ENCODE assay signal across 13 cellular contexts in the genomic region with DNA sequence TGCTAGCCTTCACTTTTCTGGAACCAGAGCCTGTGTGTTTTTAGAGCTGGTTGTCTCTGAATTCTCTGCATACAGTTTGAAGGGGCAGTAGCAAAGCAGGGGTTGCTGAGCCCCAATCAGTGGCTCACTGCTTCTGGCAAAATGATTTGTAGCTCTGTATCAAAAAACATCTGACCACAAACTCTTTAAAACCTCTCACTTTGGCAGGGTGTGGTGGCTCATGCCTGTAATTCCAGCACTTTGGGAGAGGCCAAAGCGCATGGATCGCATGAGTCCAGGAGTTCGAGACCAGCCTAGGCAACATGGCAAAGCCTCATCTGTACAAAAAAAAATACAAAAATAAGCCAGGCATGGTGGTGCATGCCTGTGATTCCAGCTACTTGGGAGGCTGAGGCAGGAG. TPM values are rescaled to one million over a fixed set of nuclear protein-coding genes. Genes with fewer than 3 reads are reported as not detected.
DNase-seq lines count a peak whose midpoint lies in the region; ATAC-seq, FAIRE-seq and TF ChIP-seq lines count a peak whose summit lies in the region.
"Had no signal": no experiment of that assay in that cellular context is flagged by ENCODE, and none has a peak within 500 bp of the region (broad histone marks: within the 10 kb centered on the region; RNA-seq: fewer than 3 reads in every experiment).

No MANE protein-coding gene starts in this region.

- H3K27me3 ChIP-seq in BLaER1 = no peaks in the 10 kb centered on the region
- H3K27me3 ChIP-seq in K562 (ENCODE audit: control insufficient read depth in 2 of 2, insufficient read depth in 2 of 2, low read length in 2 of 2) = no peaks in the 10 kb centered on the region
- no peaks in the 10 kb centered on the region for H3K27me3 ChIP-seq in naive thymus-derived CD4-positive, alpha-beta T cell (ENCODE audit: control insufficient read depth in 2 of 2, insufficient read depth in 2 of 2, low read length in 2 of 2)
- H3K27me3 ChIP-seq: uterus had no signal

- intact Hi-C loops in K562 (cut with micrococcal nuclease) = no loop called here
- intact Hi-C loops in naive thymus-derived CD4-positive, alpha-beta T cell (cut with micrococcal nuclease) = loop anchor here (5.0 to 10.0 kb wide), 7 partner anchors 48 to 1972 kb away; a partner anchor contains a TSS

- POLR2A ChIA-PET in K562 (lab: Yijun Ruan, JAX) = interaction anchor here (1.1 to 1.6 kb wide), 2 partner anchors 31 to 266 kb away, joined by 3 read pairs; no protein-coding TSS in a partner anchor
- POLR2A ChIA-PET in naive thymus-derived CD4-positive, alpha-beta T cell (lab: Charles Lee) = interaction anchor here (1.0 kb wide), 1 partner anchor 11 kb away, joined by 3 read pairs; no protein-coding TSS in a partner anchor

- H3K9me1 ChIP-seq in K562 (ENCODE audit: control insufficient read depth, insufficient read depth, low read length) = no peaks in the 10 kb centered on the region

- H3K4me3 ChIP-seq in BLaER1 (peak overlapping the region; percentile 92), K562 (no peak overlapping the region)
- H3K4me3 ChIP-seq in naive thymus-derived CD4-positive, alpha-beta T cell (ENCODE audit: low read length) = no peak overlapping the region

- no peak for TF ChIP-seq POLR2A in K562 (conservative IDR thresholded peaks at IDR 0.05)

- no TSS peak for BruUV-seq in K562 (replicated peaks; lab: Mats Ljungman, UMichigan)

- CTCF ChIA-PET in K562 (lab: Yijun Ruan, JAX; ENCODE audit: low intra/inter-chr PET ratio) = no interaction called here
- CTCF ChIA-PET in naive thymus-derived CD4-positive, alpha-beta T cell (lab: Charles Lee) = interaction anchor here (0.8 kb wide), 1 partner anchor 15 kb away, joined by 4 read pairs; no protein-coding TSS in a partner anchor

- peaks cover 6% of the 10 kb centered on the region for H3K27me3 Mint-ChIP-seq in HFFc6 (ENCODE audit: insufficient read depth)
- no peaks in the 10 kb centered on the region for H3K27me3 Mint-ChIP-seq in naive thymus-derived CD4-positive, alpha-beta T cell

- TF ChIP-seq RAD21 in K562 (CRISPR knock-in tag; conservative IDR thresholded peaks at IDR 0.05 in 1 of 2, IDR thresholded peaks at IDR 0.05 in 1 of 2) = no peak

- H3K27ac ChIP-seq in BLaER1 (peak overlapping the region; percentile 8; the same call in 1 of the 2 replicates), K562 (ENCODE audit: extremely low read depth, low read depth, low read length) (no peak overlapping the region)
- H3K27ac ChIP-seq in naive thymus-derived CD4-positive, alpha-beta T cell (ENCODE audit: low read depth, low read length) = peak overlapping the region; percentile 16

- ATAC-seq in K562 (no peak), GM21825 (IDR thresholded peaks at IDR 0.05; ENCODE audit: unreplicated experiment) (no peak), GM21367 (IDR thresholded peaks at IDR 0.05; ENCODE audit: unreplicated experiment) (no peak)
- ATAC-seq in naive thymus-derived CD4-positive, alpha-beta T cell = no peak

- no peaks in the 10 kb centered on the region for H3K9me3 Mint-ChIP-seq in HFFc6
- H3K9me3 Mint-ChIP-seq in naive thymus-derived CD4-positive, alpha-beta T cell = peaks cover 0 to 6% (median 0%) of the 10 kb centered on the region in 11 donors

- FAIRE-seq in K562 (lab: Jason Lieb, UNC) = no peak

- TF ChIP-seq CTCF in HFFc6 (IDR thresholded peaks at IDR 0.05) (no peak), K562 (IDR thresholded peaks at IDR 0.05 in 2 of 3, conservative IDR thresholded peaks at IDR 0.05 in 1 of 3; ENCODE audit: insufficient read depth in 2 of 3, low read depth in 1 of 3, low read length in 3 of 3) (no peak)

- no peak overlapping the region for H2AFZ ChIP-seq in K562 (ENCODE audit: low read depth, low read length)

- peak overlapping the region; percentile 95 for H3K4me3 Mint-ChIP-seq in HFFc6
- peak overlapping the region; percentile 24 to 98 (median 94) for H3K4me3 Mint-ChIP-seq in naive thymus-derived CD4-positive, alpha-beta T cell

- H3K4me2 ChIP-seq in BLaER1 (peak overlapping the region; percentile 92), K562 (ENCODE audit: insufficient read depth, low read length) (no peak overlapping the region)

- peak; percentile 32 for DNase-seq in HFFc6
- DNase-seq in K562 (ENCODE audit: extremely low read depth in 1 of 4, low spot score in 3 of 4) = no peak
- DNase-seq in naive thymus-derived CD4-positive, alpha-beta T cell = no peak
- DNase-seq in HPDE6-E6E7 (ENCODE audit: extremely low spot score) = no peak
- no peak for DNase-seq in iPS-NIHi11 (ENCODE audit: low spot score)
- DNase-seq: midbrain; NCI-H774; stimulated activated CD4-positive, alpha-beta T cell treated with anti-CD3 and anti-CD28 coated beads, Interleukin-4, amount 100 ng/mL, for 24 hours; T1000; uterus had no signal

- H4K20me1 ChIP-seq in BLaER1 (peaks cover 15% of the 10 kb centered on the region; the same call in 1 of the 2 replicates), K562 (replicated peaks; ENCODE audit: control insufficient read depth, insufficient read depth, low read length) (no peaks in the 10 kb centered on the region)

- peak overlapping the region; percentile 91; the same call in 1 of the 2 replicates for H3K9ac ChIP-seq in BLaER1
- peak overlapping the region in 1 of 2 experiments; percentile 91; a peak in 1 of 4 replicates for H3K9ac ChIP-seq in K562 (ENCODE audit: insufficient read depth in 1 of 2, low read depth in 2 of 2, low read length in 2 of 2)

- H3K27ac Mint-ChIP-seq in HFFc6 = peak overlapping the region; percentile 92
- H3K27ac Mint-ChIP-seq in naive thymus-derived CD4-positive, alpha-beta T cell = peak overlapping the region in 6 of 9 donors; percentile 22 to 96 (median 78)

- peaks cover 7% of the 10 kb centered on the region; the same call in 1 of the 2 replicates for H3K9me3 ChIP-seq in BLaER1
- no peaks in the 10 kb centered on the region for H3K9me3 ChIP-seq in K562 (replicated peaks; ENCODE audit: control insufficient read depth, insufficient read depth, low read depth, low read length)
- H3K9me3 ChIP-seq in naive thymus-derived CD4-positive, alpha-beta T cell (ENCODE audit: control insufficient read depth in 2 of 3, low read length in 3 of 3) = no peaks in the 10 kb centered on the region
- H3K9me3 ChIP-seq: uterus had no signal

- H3K36me3 ChIP-seq in BLaER1 = peaks cover 33% of the 10 kb centered on the region
- H3K36me3 ChIP-seq in K562 (ENCODE audit: control insufficient read depth, insufficient read depth, low read length) = no peaks in the 10 kb centered on the region
- peaks cover 0 to 8% (median 0%) of the 10 kb centered on the region in 3 experiments for H3K36me3 ChIP-seq in naive thymus-derived CD4-positive, alpha-beta T cell (ENCODE audit: control insufficient read depth in 2 of 3, insufficient read depth in 3 of 3, low read length in 3 of 3)
- H3K36me3 ChIP-seq: uterus had no signal

- WGBS in K562 (ENCODE audit: insufficient coverage, low coverage, missing lambda C conversion rate) = 79% methylated on average over 3 of the region's 3 CpGs

- peaks cover 56% of the 10 kb centered on the region for H3K4me1 Mint-ChIP-seq in HFFc6 (ENCODE audit: low read depth)
- H3K4me1 Mint-ChIP-seq in naive thymus-derived CD4-positive, alpha-beta T cell = peaks cover 54 to 80% (median 70%) of the 10 kb centered on the region in 7 donors

- H3K79me2 ChIP-seq in K562 (ENCODE audit: control insufficient read depth, insufficient read depth, low read length) = peaks cover 51% of the 10 kb centered on the region

- in situ Hi-C loops in K562 (cut with MboI) = no loop called here

- H3K4me1 ChIP-seq in BLaER1 = peaks cover 40% of the 10 kb centered on the region
- H3K4me1 ChIP-seq in K562 (replicated peaks in 1 of 2; ENCODE audit: control insufficient read depth in 2 of 2, insufficient read depth in 2 of 2, low read length in 2 of 2) = peaks cover 26 to 36% of the 10 kb centered on the region in 2 experiments
- peaks cover 29 to 47% of the 10 kb centered on the region in 2 donors for H3K4me1 ChIP-seq in naive thymus-derived CD4-positive, alpha-beta T cell (ENCODE audit: control insufficient read depth in 2 of 2, insufficient read depth in 2 of 2, low read length in 2 of 2)

- H3K36me3 Mint-ChIP-seq in HFFc6 (ENCODE audit: low read depth) = peaks cover 24% of the 10 kb centered on the region
- peaks cover 0 to 10% (median 3%) of the 10 kb centered on the region in 5 donors for H3K36me3 Mint-ChIP-seq in naive thymus-derived CD4-positive, alpha-beta T cell

- no peak for TF ChIP-seq EP300 in K562 (IDR thresholded peaks at IDR 0.05; ENCODE audit: low read length)

TF ChIP-seq in K562, 482 proteins besides CTCF, POLR2A, EP300 and RAD21:
- TF ChIP-seq MEIS2 (IDR thresholded peaks at IDR 0.05; ENCODE audit: partially characterized antibody) = peak; percentile 59
- no peak for TF ChIP-seq TBP (optimal IDR thresholded peaks at IDR 0.05; ENCODE audit: low read depth, low read length)
- TF ChIP-seq FUS (optimal IDR thresholded peaks at IDR 0.05; ENCODE audit: low read depth, low read length) = no peak

RNA-seq across cellular contexts. Expression of a gene that starts 28.3 kb away (rescaled TPM):
- total RNA-seq in HFFc6 (2021; fragmentation: NEBNext Ultra II Directional; extraction: Animal tissue kit (Norgen Biotek cat#: 25700)) = 10 to 100 TPM; 51.9 to 69.2 (median 53.9) TPM
- total RNA-seq in K562 (2011; cell fraction: chromatin; rRNA removed; ENCODE audit: low replicate concordance) = 35.7 and 76.1 TPM in 2 replicates
- total RNA-seq in K562 (2011; cell fraction: nucleolus; rRNA removed) = 25.2 and 36.2 TPM in 2 replicates
- total RNA-seq in K562 (2011; cell fraction: nucleoplasm; rRNA removed) = 42.7 and 58.9 TPM in 2 replicates
- 24.3 and 25.5 TPM in 2 replicates for total RNA-seq in K562 (2014; rRNA removed)
- total RNA-seq in K562 (2014; rRNA removed; fragmentation: Illumina TruSeq; extraction: Trizol) = 23.8 and 29.3 TPM in 2 replicates
- total RNA-seq in K562 (2015; rRNA removed; fragmentation: Illumina TruSeq; extraction: Trizol) = 29.1 and 29.5 TPM in 2 replicates
- 27.3 and 27.6 TPM in 2 replicates for total RNA-seq in K562 (2021)
- polyA plus RNA-seq in K562 (2011; rRNA removed) = 11.8 and 15.4 TPM in 2 replicates
- 5.1 and 5.9 TPM in 2 replicates for polyA plus RNA-seq in K562 (2011; cell fraction: cytosol; rRNA removed)
- 16.5 and 25.8 TPM in 2 replicates for polyA plus RNA-seq in K562 (2011; cell fraction: nucleus; rRNA removed)
- polyA plus RNA-seq in K562 (2012) = 7.5 and 10.9 TPM in 2 replicates
- 14.8 and 15.4 TPM in 2 replicates for polyA plus RNA-seq in K562 (2014; fragmentation: Illumina TruSeq; extraction: Trizol)
- 1 to 10 TPM; 5.7 to 9.3 TPM for polyA plus RNA-seq in K562 (2014; fragmentation: Nextera tagmentation; extraction: Ambion mirVana)
- polyA plus RNA-seq in K562 (2014; rRNA removed) = 8.9 and 10.9 TPM in 2 replicates
- polyA minus RNA-seq in K562 (2011; rRNA and poly(A)+ RNA removed) = 76.0 and 81.2 TPM in 2 replicates
- polyA minus RNA-seq in K562 (2011; cell fraction: cytosol; rRNA and poly(A)+ RNA removed) = 20.0 and 24.2 TPM in 2 replicates
- polyA minus RNA-seq in K562 (2011; cell fraction: nucleus; rRNA and poly(A)+ RNA removed) = 52.5 and 71.9 TPM in 2 replicates
- 10 to 100 TPM; 25.1 to 53.2 (median 37.6) TPM for total RNA-seq in naive thymus-derived CD4-positive, alpha-beta T cell
- polyA plus RNA-seq in naive thymus-derived CD4-positive, alpha-beta T cell = 10 to 100 TPM; 18.8 to 34.5 TPM
